17 cellular contexts compared by ENCODE assay signal in genomic region chr5:16457853-16458252, GRCh38. TPM values are rescaled to one million over a fixed set of nuclear protein-coding genes. Genes with fewer than 3 reads are reported as not detected.
DNase-seq lines count a peak whose midpoint lies in the region; ATAC-seq and TF ChIP-seq lines count a peak whose summit lies in the region.
"Had no signal": no experiment of that assay in that cellular context is flagged by ENCODE, and none has a peak within 500 bp of the region (broad histone marks: within the 10 kb centered on the region; RNA-seq: fewer than 3 reads in every experiment).

No MANE protein-coding gene starts in this region.

- POLR2A ChIA-PET in naive thymus-derived CD8-positive, alpha-beta T cell (lab: Charles Lee), result no interaction called here

- H3K36me3 Mint-ChIP-seq in activated CD4-positive, alpha-beta T cell treated with anti-CD3 and anti-CD28 coated beads, Interleukin-2, amount 10 ng/mL, durations not matched to agents 24 days and 14 days (ENCODE audit: low read depth), result peaks cover 77% of the 10 kb centered on the region
- H3K36me3 Mint-ChIP-seq in HFFc6 (ENCODE audit: low read depth), result peaks cover 41% of the 10 kb centered on the region
- peaks cover 10 to 92% (median 27%) of the 10 kb centered on the region in 3 donors for H3K36me3 Mint-ChIP-seq in naive thymus-derived CD8-positive, alpha-beta T cell

- no peak for DNase-seq in activated CD4-positive, alpha-beta T cell treated with anti-CD3 and anti-CD28 coated beads, Interleukin-2, amount 10 ng/mL, durations not matched to agents 24 days and 14 days
- DNase-seq in activated CD4-positive, alpha-beta T cell treated with anti-CD3 and anti-CD28 coated beads, Interleukin-2, amount 50 U/mL, for 48 hours, result no peak
- DNase-seq in HFFc6, result no peak
- DNase-seq in naive thymus-derived CD8-positive, alpha-beta T cell, result no peak
- no peak for DNase-seq in cerebellar cortex (ENCODE audit: low spot score)
- no peak for DNase-seq in putamen (ENCODE audit: low spot score)
- DNase-seq in hypothalamus (lab: John Stamatoyannopoulos, UW), result no peak
- DNase-seq: activated CD8-positive, alpha-beta memory T cell treated with anti-CD3 and anti-CD28 coated beads for 24 hours; DMS79 treated with DMSO at 0.1 percent for 48 hours; foreskin melanocyte; PC-9; stomach had no signal

- H3K4me1 Mint-ChIP-seq in activated CD4-positive, alpha-beta T cell treated with anti-CD3 and anti-CD28 coated beads, Interleukin-2, amount 10 ng/mL, durations not matched to agents 24 days and 14 days, result peaks cover 59% of the 10 kb centered on the region
- H3K4me1 Mint-ChIP-seq in HFFc6 (ENCODE audit: low read depth), result peaks cover 74% of the 10 kb centered on the region
- peaks cover 37 to 88% (median 78%) of the 10 kb centered on the region in 4 donors for H3K4me1 Mint-ChIP-seq in naive thymus-derived CD8-positive, alpha-beta T cell
- H3K4me1 Mint-ChIP-seq: neural progenitor cell had no signal

- no peak for ATAC-seq in naive thymus-derived CD8-positive, alpha-beta T cell

- H3K27me3 Mint-ChIP-seq in activated CD4-positive, alpha-beta T cell treated with anti-CD3 and anti-CD28 coated beads, Interleukin-2, amount 10 ng/mL, durations not matched to agents 24 days and 14 days, result no peaks in the 10 kb centered on the region
- peaks cover 1% of the 10 kb centered on the region; the same call in 1 of the 2 replicates for H3K27me3 Mint-ChIP-seq in HFFc6 (ENCODE audit: insufficient read depth)
- no peaks in the 10 kb centered on the region for H3K27me3 Mint-ChIP-seq in naive thymus-derived CD8-positive, alpha-beta T cell
- H3K27me3 Mint-ChIP-seq: IgD-negative memory B cell had no signal

- intact Hi-C loops in activated CD4-positive, alpha-beta T cell treated with anti-CD3 and anti-CD28 coated beads, Interleukin-2, amount 10 ng/mL, durations not matched to agents 24 days and 14 days (cut with micrococcal nuclease), result loop anchor here (2.0 to 5.0 kb wide), 2 partner anchors 171 to 1796 kb away; partner anchors contain the start of gene OTULIN

- H3K4me3 Mint-ChIP-seq in activated CD4-positive, alpha-beta T cell treated with anti-CD3 and anti-CD28 coated beads, Interleukin-2, amount 10 ng/mL, durations not matched to agents 24 days and 14 days, result peak overlapping the region; percentile 53
- no peak overlapping the region for H3K4me3 Mint-ChIP-seq in HFFc6
- peak overlapping the region in 2 of 10 donors; percentile 1 to 12 for H3K4me3 Mint-ChIP-seq in naive thymus-derived CD8-positive, alpha-beta T cell
- H3K4me3 Mint-ChIP-seq: IgD-negative memory B cell, neural progenitor cell had no signal

- no peaks in the 10 kb centered on the region for H3K9me3 Mint-ChIP-seq in activated CD4-positive, alpha-beta T cell treated with anti-CD3 and anti-CD28 coated beads, Interleukin-2, amount 10 ng/mL, durations not matched to agents 24 days and 14 days
- H3K9me3 Mint-ChIP-seq in HFFc6, result no peaks in the 10 kb centered on the region
- no peaks in the 10 kb centered on the region for H3K9me3 Mint-ChIP-seq in naive thymus-derived CD8-positive, alpha-beta T cell
- H3K9me3 Mint-ChIP-seq: IgD-negative memory B cell, neural progenitor cell had no signal

- peak overlapping the region; percentile 70 for H3K27ac Mint-ChIP-seq in activated CD4-positive, alpha-beta T cell treated with anti-CD3 and anti-CD28 coated beads, Interleukin-2, amount 10 ng/mL, durations not matched to agents 24 days and 14 days
- peak overlapping the region; percentile 54 for H3K27ac Mint-ChIP-seq in HFFc6
- peak overlapping the region in 6 of 10 donors; percentile 12 to 78 (median 39) for H3K27ac Mint-ChIP-seq in naive thymus-derived CD8-positive, alpha-beta T cell
- H3K27ac Mint-ChIP-seq: IgD-negative memory B cell, neural progenitor cell had no signal

- H3K27ac ChIP-seq in angular gyrus (ENCODE audit: low read depth, low read length), result peak overlapping the region; percentile 38
- H3K27ac ChIP-seq: A549, neural progenitor cell, PC-9, SK-N-MC, stomach had no signal

- no peak for TF ChIP-seq CTCF in HFFc6 (IDR thresholded peaks at IDR 0.05)

RNA-seq across cellular contexts. Expression of gene ZNF622, which starts 7.7 kb away (rescaled TPM):
- total RNA-seq in activated CD4-positive, alpha-beta T cell treated with anti-CD3 and anti-CD28 coated beads, Interleukin-2, amount 10 ng/mL, durations not matched to agents 24 days and 14 days, result 40.7 and 43.0 TPM in 2 replicates
- 10 to 100 TPM; 38.7 to 52.2 (median 45.5) TPM for total RNA-seq in HFFc6 (2021; fragmentation: NEBNext Ultra II Directional; extraction: Animal tissue kit (Norgen Biotek cat#: 25700))
- total RNA-seq in naive thymus-derived CD8-positive, alpha-beta T cell, result 10 to 100 TPM; 34.1 to 34.7 TPM
- 10 to 100 TPM; 45.9 to 55.9 (median 48.4) TPM for polyA plus RNA-seq in naive thymus-derived CD8-positive, alpha-beta T cell
